Comparison of ENCODE assay signal across 8 cellular contexts in genomic region chr7:12635830-12636229, GRCh38. TPM values are rescaled to one million over a fixed set of nuclear protein-coding genes. Genes with fewer than 3 reads are reported as not detected.
A peak's percentile ranks its signal among the peaks of the same experiment; 100 is the strongest.
DNase-seq lines count a peak whose midpoint lies in the region; ATAC-seq and TF ChIP-seq lines count a peak whose summit lies in the region.

No MANE protein-coding gene starts in this region.

- ATAC-seq in GM18511 (IDR thresholded peaks at IDR 0.05; ENCODE audit: unreplicated experiment) (peak; percentile 75), GM23338 (no peak), lower lobe of right lung (peak in 1 of 2 donors; percentile 38), omental fat pad (ENCODE audit: low FRiP score) (no peak)

- H2AFZ ChIP-seq in GM23338 (peak overlapping the region; percentile 0; the same call in 1 of the 2 replicates), OCI-LY1 (ENCODE audit: low read length) (no peak overlapping the region)

- no peak overlapping the region for H3K4me3 Mint-ChIP-seq in GM23338

- no peak overlapping the region for H3K4me2 ChIP-seq in GM23338
- peak overlapping the region; percentile 24; the same call in 1 of the 2 replicates for H3K4me2 ChIP-seq in OCI-LY1 (ENCODE audit: low read length)

- peaks cover 4% of the 10 kb centered on the region; the same call in 2 of the 3 replicates for H3K4me1 Mint-ChIP-seq in GM23338

- CTCF ChIA-PET in HEK293T (lab: Yijun Ruan, JAX) = interaction anchor here (0.6 kb wide), 1 partner anchor 471 kb away, joined by 4 read pairs; no protein-coding TSS in a partner anchor

- no peaks in the 10 kb centered on the region for H3K36me3 Mint-ChIP-seq in GM23338 (ENCODE audit: low read depth)

- no peaks in the 10 kb centered on the region for H3K9me3 Mint-ChIP-seq in GM23338

- H3K9ac ChIP-seq in OCI-LY1 (ENCODE audit: low read length) = no peak overlapping the region

- H3K27me3 ChIP-seq in GM23338 (ENCODE audit: insufficient read depth) (no peaks in the 10 kb centered on the region), OCI-LY1 (ENCODE audit: insufficient read depth, low read length) (no peaks in the 10 kb centered on the region), lower lobe of right lung (ENCODE audit: low read depth) (no peaks in the 10 kb centered on the region), right atrium auricular region (no peaks in the 10 kb centered on the region)

- H3K9me2 ChIP-seq in GM23338 (ENCODE audit: insufficient read depth) (no peaks in the 10 kb centered on the region), OCI-LY1 (ENCODE audit: low read depth, low read length) (no peaks in the 10 kb centered on the region)

- H3F3A ChIP-seq in GM23338 (replicated peaks; ENCODE audit: low read depth) (no peaks in the 10 kb centered on the region), OCI-LY1 (ENCODE audit: insufficient read depth, low read length) (no peaks in the 10 kb centered on the region)

- DNase-seq in GM23338 (ENCODE audit: low spot score) = peak; percentile 19
- DNase-seq in lower lobe of right lung = no peak
- no peak for DNase-seq in right atrium auricular region (ENCODE audit: low spot score)
- DNase-seq in HEK293T (ENCODE audit: extremely low spot score) = no peak
- no peak for DNase-seq in NCI-H69 (lab: John Stamatoyannopoulos, UW)
- no peak for DNase-seq in omental fat pad (ENCODE audit: low spot score)

- no peaks in the 10 kb centered on the region for H3K36me3 ChIP-seq in GM23338 (ENCODE audit: insufficient read depth)
- no peaks in the 10 kb centered on the region for H3K36me3 ChIP-seq in OCI-LY1 (ENCODE audit: insufficient read depth, low read length)
- H3K36me3 ChIP-seq in lower lobe of right lung = no peaks in the 10 kb centered on the region
- no peaks in the 10 kb centered on the region for H3K36me3 ChIP-seq in right atrium auricular region

- H4K20me1 ChIP-seq in GM23338 (replicated peaks; ENCODE audit: insufficient read depth) = no peaks in the 10 kb centered on the region
- no peaks in the 10 kb centered on the region for H4K20me1 ChIP-seq in OCI-LY1 (ENCODE audit: insufficient read depth, low read length)

- POLR2A ChIA-PET in HEK293T (lab: Yijun Ruan, JAX) = no interaction called here

- H3K4me1 ChIP-seq in GM23338 (ENCODE audit: insufficient read depth) (no peaks in the 10 kb centered on the region), OCI-LY1 (ENCODE audit: insufficient read depth, low read length, severe bottlenecking) (no peaks in the 10 kb centered on the region), lower lobe of right lung (peaks cover 5% of the 10 kb centered on the region), right atrium auricular region (no peaks in the 10 kb centered on the region)

- no peak overlapping the region for H3K27ac ChIP-seq in GM23338 (ENCODE audit: low read depth)
- no peak overlapping the region for H3K27ac ChIP-seq in OCI-LY1 (ENCODE audit: low read depth, low read length, poor library complexity, severe bottlenecking)
- H3K27ac ChIP-seq in lower lobe of right lung = no peak overlapping the region
- H3K27ac ChIP-seq in right atrium auricular region = no peak overlapping the region

- TF ChIP-seq CTCF in GM23338 (conservative IDR thresholded peaks at IDR 0.05; ENCODE audit: low read depth in 2 of 2) = no peak
- TF ChIP-seq CTCF in OCI-LY1 (IDR thresholded peaks at IDR 0.05; ENCODE audit: low read length) = no peak
- no peak for TF ChIP-seq CTCF in lower lobe of right lung (IDR thresholded peaks at IDR 0.05)
- TF ChIP-seq CTCF in right atrium auricular region (IDR thresholded peaks at IDR 0.05) = no peak
- TF ChIP-seq CTCF in omental fat pad (IDR thresholded peaks at IDR 0.05) = no peak

- H3K4me3 ChIP-seq in GM23338 (no peak overlapping the region), OCI-LY1 (ENCODE audit: low read depth, low read length, poor library complexity, severe bottlenecking) (no peak overlapping the region), lower lobe of right lung (peak overlapping the region; percentile 29), right atrium auricular region (no peak overlapping the region)

- H3K27me3 Mint-ChIP-seq in GM23338 (ENCODE audit: insufficient read depth, low read depth, poor library complexity) = peaks cover 2% of the 10 kb centered on the region

- H3K9me3 ChIP-seq in OCI-LY1 (ENCODE audit: low read length) (no peaks in the 10 kb centered on the region), lower lobe of right lung (no peaks in the 10 kb centered on the region), right atrium auricular region (no peaks in the 10 kb centered on the region)

- no peak overlapping the region for H3K27ac Mint-ChIP-seq in GM23338

- no peaks in the 10 kb centered on the region for H3K79me2 ChIP-seq in GM23338 (replicated peaks; ENCODE audit: insufficient read depth)
- H3K79me2 ChIP-seq in OCI-LY1 (ENCODE audit: insufficient read depth, low read length) = no peaks in the 10 kb centered on the region

- intact Hi-C loops in lower lobe of right lung (cut with DNase I) = loop anchor here (10.0 kb wide), 1 partner anchor 629 kb away; no protein-coding TSS in a partner anchor

TF ChIP-seq in GM23338, 12 proteins besides CTCF, POLR2A, EP300 and RAD21 (continues in another document):
- TF ChIP-seq NANOG (IDR thresholded peaks at IDR 0.05; ENCODE audit: borderline replicate concordance) = no peak

TF ChIP-seq in HEK293T, 16 proteins besides CTCF, POLR2A, EP300 and RAD21:
- no peak for TF ChIP-seq SUZ12 (IDR thresholded peaks at IDR 0.05)
- no peak for TF ChIP-seq FOXK2 (IDR thresholded peaks at IDR 0.05)
- TF ChIP-seq SP1 (IDR thresholded peaks at IDR 0.05) = no peak
- TF ChIP-seq PKNOX1 (IDR thresholded peaks at IDR 0.05) = no peak
- TF ChIP-seq NFRKB (IDR thresholded peaks at IDR 0.05) = no peak
- no peak for TF ChIP-seq ZNF384 (IDR thresholded peaks at IDR 0.05)
- no peak for TF ChIP-seq HDGF (IDR thresholded peaks at IDR 0.05; ENCODE audit: borderline replicate concordance)
- TF ChIP-seq ELF4 (IDR thresholded peaks at IDR 0.05) = no peak

RNA-seq across cellular contexts. Expression of gene ARL4A, which starts 51.6 kb away (rescaled TPM):
- total RNA-seq in GM23338 (2014; rRNA removed; shearing (Covaris generic)) = 48.9 and 49.2 TPM in 2 replicates
- polyA plus RNA-seq in GM23338 (2016; fragmentation: Nextera tagmentation; extraction: Ambion mirVana) = 76.1 and 82.5 TPM in 2 replicates
- total RNA-seq in lower lobe of right lung (44.8 TPM), right atrium auricular region (10 to 100 TPM; 13.3 to 25.0 TPM), omental fat pad (10 to 100 TPM; 37.2 to 60.2 (median 51.3) TPM)
